Comparison of ENCODE assay signal across 13 cellular contexts in genomic region chr19:19674315-19674714, GRCh38. TPM values are rescaled to one million over a fixed set of nuclear protein-coding genes. Genes with fewer than 3 reads are reported as not detected.
DNase-seq lines count a peak whose midpoint lies in the region; TF ChIP-seq lines count a peak whose summit lies in the region.
"Had no signal": no experiment of that assay in that cellular context is flagged by ENCODE, and none has a peak within 500 bp of the region (broad histone marks: within the 10 kb centered on the region; RNA-seq: fewer than 3 reads in every experiment).

No MANE protein-coding gene starts in this region.

- peak overlapping the region; percentile 34 for H3K4me3 ChIP-seq in CD8-positive, alpha-beta memory T cell (ENCODE audit: low read length)
- no peak overlapping the region for H3K4me3 ChIP-seq in MM.1S (ENCODE audit: low read length)

- H3K9me3 Mint-ChIP-seq in CD8-positive, alpha-beta memory T cell, result peaks cover 9 to 63% (median 48%) of the 10 kb centered on the region in 5 donors
- H3K9me3 Mint-ChIP-seq in activated naive CD8-positive, alpha-beta T cell treated with anti-CD3 and anti-CD28 coated beads for 36 hours, result peaks cover 47% of the 10 kb centered on the region

- peaks cover 38 to 85% (median 80%) of the 10 kb centered on the region in 3 donors for H3K36me3 Mint-ChIP-seq in CD8-positive, alpha-beta memory T cell
- H3K36me3 Mint-ChIP-seq in activated naive CD8-positive, alpha-beta T cell treated with anti-CD3 and anti-CD28 coated beads for 36 hours, result peaks cover 96% of the 10 kb centered on the region

- H2AFZ ChIP-seq in MM.1S (ENCODE audit: low read length), result no peak overlapping the region

- peaks cover 34% of the 10 kb centered on the region for H3K4me1 ChIP-seq in CD8-positive, alpha-beta memory T cell (ENCODE audit: insufficient read depth, low read length)
- H3K4me1 ChIP-seq in MM.1S (ENCODE audit: low read length), result no peaks in the 10 kb centered on the region

- peak overlapping the region; percentile 6 to 69 (median 54) for H3K4me3 Mint-ChIP-seq in CD8-positive, alpha-beta memory T cell
- no peak overlapping the region for H3K4me3 Mint-ChIP-seq in activated naive CD8-positive, alpha-beta T cell treated with anti-CD3 and anti-CD28 coated beads for 36 hours

- H3K4me1 Mint-ChIP-seq in CD8-positive, alpha-beta memory T cell, result peaks cover 38 to 78% (median 52%) of the 10 kb centered on the region in 3 donors
- H3K4me1 Mint-ChIP-seq in activated naive CD8-positive, alpha-beta T cell treated with anti-CD3 and anti-CD28 coated beads for 36 hours, result peaks cover 19% of the 10 kb centered on the region

- peaks cover 46% of the 10 kb centered on the region for H3K9me3 ChIP-seq in CD8-positive, alpha-beta memory T cell (ENCODE audit: low read length)
- no peaks in the 10 kb centered on the region for H3K9me3 ChIP-seq in MM.1S (replicated peaks; ENCODE audit: insufficient read depth, low read length)

- H4K20me1 ChIP-seq in MM.1S (ENCODE audit: insufficient read depth, low read length), result no peaks in the 10 kb centered on the region

- peak overlapping the region in 4 of 8 donors; percentile 12 to 68 (median 54) for H3K27ac Mint-ChIP-seq in CD8-positive, alpha-beta memory T cell
- H3K27ac Mint-ChIP-seq in activated naive CD8-positive, alpha-beta T cell treated with anti-CD3 and anti-CD28 coated beads for 36 hours, result peak overlapping the region; percentile 62

- CTCF ChIA-PET in CD8-positive, alpha-beta memory T cell (lab: Charles Lee), result no interaction called here

- H3K36me3 ChIP-seq in CD8-positive, alpha-beta memory T cell (ENCODE audit: insufficient read depth, low read length), result peaks cover 72% of the 10 kb centered on the region
- peaks cover 29% of the 10 kb centered on the region for H3K36me3 ChIP-seq in MM.1S (replicated peaks; ENCODE audit: insufficient read depth, low read length)

- no peak for TF ChIP-seq CTCF in MM.1S (IDR thresholded peaks at IDR 0.05; ENCODE audit: low read length)

- H3K4me2 ChIP-seq in MM.1S (ENCODE audit: low read depth, low read length), result no peak overlapping the region

- H3K79me2 ChIP-seq in MM.1S (ENCODE audit: low read length), result peaks cover 35% of the 10 kb centered on the region

- H3K27me3 Mint-ChIP-seq in CD8-positive, alpha-beta memory T cell, result peaks cover 0 to 2% of the 10 kb centered on the region in 2 donors
- H3K27me3 Mint-ChIP-seq in activated naive CD8-positive, alpha-beta T cell treated with anti-CD3 and anti-CD28 coated beads for 36 hours, result no peaks in the 10 kb centered on the region

- peak; percentile 30 for DNase-seq in activated CD8-positive, alpha-beta memory T cell treated with anti-CD3 and anti-CD28 coated beads, Interleukin-2, amount 50 U/mL, for 48 hours
- no peak for DNase-seq in activated CD8-positive, alpha-beta memory T cell treated with anti-CD3 and anti-CD28 coated beads for 24 hours
- DNase-seq in CD8-positive, alpha-beta memory T cell, result no peak
- DNase-seq in activated naive CD8-positive, alpha-beta T cell treated with anti-CD3 and anti-CD28 coated beads for 36 hours, result no peak
- peak; percentile 37 for DNase-seq in mesenteric fat pad (ENCODE audit: low spot score)
- no peak for DNase-seq in NCI-H146 (lab: John Stamatoyannopoulos, UW)
- DNase-seq in MM.1S, result no peak
- no peak for DNase-seq in inferior parietal cortex (ENCODE audit: extremely low spot score)
- DNase-seq: AML-193, NCI-H1930, NCI-H2171, NCI-H446 treated with DMSO at 0.1 percent for 48 hours, NCI-H82 had no signal

- POLR2A ChIA-PET in CD8-positive, alpha-beta memory T cell (lab: Charles Lee), result no interaction called here

- H3F3A ChIP-seq in MM.1S (ENCODE audit: insufficient read depth, low read length), result no peaks in the 10 kb centered on the region

- H3K9me2 ChIP-seq in MM.1S (replicated peaks; ENCODE audit: insufficient read depth, low read length), result no peaks in the 10 kb centered on the region

- H3K27ac ChIP-seq in CD8-positive, alpha-beta memory T cell (ENCODE audit: low read depth, low read length), result no peak overlapping the region
- H3K27ac ChIP-seq in MM.1S (ENCODE audit: low read length), result no peak overlapping the region

- no peak overlapping the region for H3K9ac ChIP-seq in MM.1S (ENCODE audit: low read length)

- H3K27me3 ChIP-seq in CD8-positive, alpha-beta memory T cell (ENCODE audit: insufficient read depth, low read length, poor library complexity, severe bottlenecking), result no peaks in the 10 kb centered on the region
- H3K27me3 ChIP-seq in MM.1S (replicated peaks; ENCODE audit: insufficient read depth, low read length), result no peaks in the 10 kb centered on the region

RNA-seq across cellular contexts. Expression of gene ZNF101, which starts 5.7 kb away (rescaled TPM):
- 10 to 100 TPM; 73.6 to 74.0 TPM for total RNA-seq in CD8-positive, alpha-beta memory T cell
- 103 TPM for polyA plus RNA-seq in CD8-positive, alpha-beta memory T cell
- total RNA-seq in activated naive CD8-positive, alpha-beta T cell treated with anti-CD3 and anti-CD28 coated beads for 36 hours, result 10 to 100 TPM; 71.8 to 73.2 TPM
- total RNA-seq in mesenteric fat pad, result 7.3 TPM

RNA-seq across cellular contexts. Expression of gene ATP13A1, which starts 10.8 kb away (rescaled TPM):
- total RNA-seq in CD8-positive, alpha-beta memory T cell, result 10 to 100 TPM; 92.1 to 93.6 TPM
- polyA plus RNA-seq in CD8-positive, alpha-beta memory T cell, result 41.7 TPM
- total RNA-seq in activated naive CD8-positive, alpha-beta T cell treated with anti-CD3 and anti-CD28 coated beads for 36 hours, result 10 to 100 TPM; 72.6 to 76.4 TPM
- total RNA-seq in mesenteric fat pad, result 38.4 TPM

RNA-seq across cellular contexts. Expression of gene GMIP, which starts 30.9 kb away (rescaled TPM):
- 10 to 100 TPM; 54.5 to 60.3 TPM for total RNA-seq in CD8-positive, alpha-beta memory T cell
- 71.3 TPM for polyA plus RNA-seq in CD8-positive, alpha-beta memory T cell
- 10 to 100 TPM; 53.3 to 54.7 TPM for total RNA-seq in activated naive CD8-positive, alpha-beta T cell treated with anti-CD3 and anti-CD28 coated beads for 36 hours
- total RNA-seq in mesenteric fat pad, result 21.3 TPM

RNA-seq across cellular contexts. Expression of gene LPAR2, which starts 46.3 kb away (rescaled TPM):
- total RNA-seq in CD8-positive, alpha-beta memory T cell, result 10 to 100 TPM; 23.6 to 24.8 TPM
- 37.8 TPM for polyA plus RNA-seq in CD8-positive, alpha-beta memory T cell
- total RNA-seq in activated naive CD8-positive, alpha-beta T cell treated with anti-CD3 and anti-CD28 coated beads for 36 hours, result 10 to 100 TPM; 23.7 to 28.4 TPM
- total RNA-seq in mesenteric fat pad, result 5.8 TPM

RNA-seq across cellular contexts. Expression of gene PBX4, which starts 55.8 kb away (rescaled TPM):
- total RNA-seq in CD8-positive, alpha-beta memory T cell, result 10 to 100 TPM; 15.0 to 17.1 TPM
- polyA plus RNA-seq in CD8-positive, alpha-beta memory T cell, result 8.3 TPM
- 1 to 10 TPM; 8.2 to 9.6 TPM for total RNA-seq in activated naive CD8-positive, alpha-beta T cell treated with anti-CD3 and anti-CD28 coated beads for 36 hours
- 2.0 TPM for total RNA-seq in mesenteric fat pad

Comparison
In these comparisons a context has a peak if more than half of its experiments do, and no peak if none do; other contexts are left out.
1. DNase-seq: peak in activated CD8-positive, alpha-beta memory T cell treated with anti-CD3 and anti-CD28 coated beads, Interleukin-2, amount 50 U/mL, for 48 hours (single experiment) and mesenteric fat pad (single experiment); none in activated CD8-positive, alpha-beta memory T cell treated with anti-CD3 and anti-CD28 coated beads for 24 hours (single experiment), CD8-positive, alpha-beta memory T cell (0 of 5), activated naive CD8-positive, alpha-beta T cell treated with anti-CD3 and anti-CD28 coated beads for 36 hours (single experiment), NCI-H146 (single experiment), MM.1S (single experiment) and inferior parietal cortex (single experiment).